Comparison of ENCODE assay signal across 1 cellular context in the genomic region with DNA sequence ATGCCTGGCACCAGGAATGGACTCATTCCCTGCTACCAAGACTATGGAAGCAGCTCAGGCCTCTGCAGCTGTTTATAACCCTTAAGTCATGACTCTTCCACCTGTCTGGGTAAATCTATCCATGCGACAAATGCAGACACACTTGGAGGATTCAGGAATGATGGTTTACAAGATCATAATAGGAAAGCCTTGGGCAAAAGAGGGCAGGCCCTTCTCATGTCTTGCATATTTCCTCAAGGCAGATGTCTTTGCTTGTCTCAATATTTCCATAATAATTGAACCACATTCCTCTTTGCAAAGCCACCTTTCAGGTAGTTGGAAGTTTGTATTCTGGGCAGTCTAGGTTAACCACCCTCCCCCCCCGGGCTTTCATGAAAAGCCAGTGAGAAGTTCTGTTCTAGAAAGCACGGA.
TF ChIP-seq lines count a peak whose summit lies in the region.

No MANE protein-coding gene starts in this region.

TF ChIP-seq in GM12878, 131 proteins besides CTCF, POLR2A, EP300 and RAD21:
- TF ChIP-seq STAT3 (IDR thresholded peaks at IDR 0.05; ENCODE audit: low read depth, low read length) (no peak), RBBP5 (conservative IDR thresholded peaks at IDR 0.05) (no peak), ASH2L (IDR thresholded peaks at IDR 0.05; ENCODE audit: borderline replicate concordance, low read depth) (no peak), NRF1 (conservative IDR thresholded peaks at IDR 0.05; ENCODE audit: low read depth, low read length) (no peak), MYB (IDR thresholded peaks at IDR 0.05; ENCODE audit: borderline replicate concordance, low read depth, low read length) (no peak), TARDBP (IDR thresholded peaks at IDR 0.05; ENCODE audit: borderline replicate concordance) (no peak), RUNX3 (IDR thresholded peaks at IDR 0.05; ENCODE audit: low read length) (no peak), FOXM1 (IDR thresholded peaks at IDR 0.05; ENCODE audit: low read depth, low read length) (no peak), CBX5 (IDR thresholded peaks at IDR 0.05; ENCODE audit: low read depth) (no peak), CBX3 (IDR thresholded peaks at IDR 0.05; ENCODE audit: borderline replicate concordance, low read depth) (no peak), TBL1XR1 (IDR thresholded peaks at IDR 0.05; ENCODE audit: low read depth, low read length) (no peak), RCOR1 (conservative IDR thresholded peaks at IDR 0.05; ENCODE audit: low read depth, low read length) (no peak)
- TF ChIP-seq, protein P1, sequence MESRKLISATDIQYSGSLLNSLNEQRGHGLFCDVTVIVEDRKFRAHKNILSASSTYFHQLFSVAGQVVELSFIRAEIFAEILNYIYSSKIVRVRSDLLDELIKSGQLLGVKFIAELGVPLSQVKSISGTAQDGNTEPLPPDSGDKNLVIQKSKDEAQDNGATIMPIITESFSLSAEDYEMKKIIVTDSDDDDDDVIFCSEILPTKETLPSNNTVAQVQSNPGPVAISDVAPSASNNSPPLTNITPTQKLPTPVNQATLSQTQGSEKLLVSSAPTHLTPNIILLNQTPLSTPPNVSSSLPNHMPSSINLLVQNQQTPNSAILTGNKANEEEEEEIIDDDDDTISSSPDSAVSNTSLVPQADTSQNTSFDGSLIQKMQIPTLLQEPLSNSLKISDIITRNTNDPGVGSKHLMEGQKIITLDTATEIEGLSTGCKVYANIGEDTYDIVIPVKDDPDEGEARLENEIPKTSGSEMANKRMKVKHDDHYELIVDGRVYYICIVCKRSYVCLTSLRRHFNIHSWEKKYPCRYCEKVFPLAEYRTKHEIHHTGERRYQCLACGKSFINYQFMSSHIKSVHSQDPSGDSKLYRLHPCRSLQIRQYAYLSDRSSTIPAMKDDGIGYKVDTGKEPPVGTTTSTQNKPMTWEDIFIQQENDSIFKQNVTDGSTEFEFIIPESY (IDR thresholded peaks at IDR 0.05), result no peak
- TF ChIP-seq, protein P2, sequence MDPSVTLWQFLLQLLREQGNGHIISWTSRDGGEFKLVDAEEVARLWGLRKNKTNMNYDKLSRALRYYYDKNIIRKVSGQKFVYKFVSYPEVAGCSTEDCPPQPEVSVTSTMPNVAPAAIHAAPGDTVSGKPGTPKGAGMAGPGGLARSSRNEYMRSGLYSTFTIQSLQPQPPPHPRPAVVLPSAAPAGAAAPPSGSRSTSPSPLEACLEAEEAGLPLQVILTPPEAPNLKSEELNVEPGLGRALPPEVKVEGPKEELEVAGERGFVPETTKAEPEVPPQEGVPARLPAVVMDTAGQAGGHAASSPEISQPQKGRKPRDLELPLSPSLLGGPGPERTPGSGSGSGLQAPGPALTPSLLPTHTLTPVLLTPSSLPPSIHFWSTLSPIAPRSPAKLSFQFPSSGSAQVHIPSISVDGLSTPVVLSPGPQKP (IDR thresholded peaks at IDR 0.05; ENCODE audit: low read depth, low read length), result no peak
- TF ChIP-seq, protein P3, sequence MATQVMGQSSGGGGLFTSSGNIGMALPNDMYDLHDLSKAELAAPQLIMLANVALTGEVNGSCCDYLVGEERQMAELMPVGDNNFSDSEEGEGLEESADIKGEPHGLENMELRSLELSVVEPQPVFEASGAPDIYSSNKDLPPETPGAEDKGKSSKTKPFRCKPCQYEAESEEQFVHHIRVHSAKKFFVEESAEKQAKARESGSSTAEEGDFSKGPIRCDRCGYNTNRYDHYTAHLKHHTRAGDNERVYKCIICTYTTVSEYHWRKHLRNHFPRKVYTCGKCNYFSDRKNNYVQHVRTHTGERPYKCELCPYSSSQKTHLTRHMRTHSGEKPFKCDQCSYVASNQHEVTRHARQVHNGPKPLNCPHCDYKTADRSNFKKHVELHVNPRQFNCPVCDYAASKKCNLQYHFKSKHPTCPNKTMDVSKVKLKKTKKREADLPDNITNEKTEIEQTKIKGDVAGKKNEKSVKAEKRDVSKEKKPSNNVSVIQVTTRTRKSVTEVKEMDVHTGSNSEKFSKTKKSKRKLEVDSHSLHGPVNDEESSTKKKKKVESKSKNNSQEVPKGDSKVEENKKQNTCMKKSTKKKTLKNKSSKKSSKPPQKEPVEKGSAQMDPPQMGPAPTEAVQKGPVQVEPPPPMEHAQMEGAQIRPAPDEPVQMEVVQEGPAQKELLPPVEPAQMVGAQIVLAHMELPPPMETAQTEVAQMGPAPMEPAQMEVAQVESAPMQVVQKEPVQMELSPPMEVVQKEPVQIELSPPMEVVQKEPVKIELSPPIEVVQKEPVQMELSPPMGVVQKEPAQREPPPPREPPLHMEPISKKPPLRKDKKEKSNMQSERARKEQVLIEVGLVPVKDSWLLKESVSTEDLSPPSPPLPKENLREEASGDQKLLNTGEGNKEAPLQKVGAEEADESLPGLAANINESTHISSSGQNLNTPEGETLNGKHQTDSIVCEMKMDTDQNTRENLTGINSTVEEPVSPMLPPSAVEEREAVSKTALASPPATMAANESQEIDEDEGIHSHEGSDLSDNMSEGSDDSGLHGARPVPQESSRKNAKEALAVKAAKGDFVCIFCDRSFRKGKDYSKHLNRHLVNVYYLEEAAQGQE (IDR thresholded peaks at IDR 0.05; ENCODE audit: low read depth, low read length), result no peak
- TF ChIP-seq, protein P4, sequence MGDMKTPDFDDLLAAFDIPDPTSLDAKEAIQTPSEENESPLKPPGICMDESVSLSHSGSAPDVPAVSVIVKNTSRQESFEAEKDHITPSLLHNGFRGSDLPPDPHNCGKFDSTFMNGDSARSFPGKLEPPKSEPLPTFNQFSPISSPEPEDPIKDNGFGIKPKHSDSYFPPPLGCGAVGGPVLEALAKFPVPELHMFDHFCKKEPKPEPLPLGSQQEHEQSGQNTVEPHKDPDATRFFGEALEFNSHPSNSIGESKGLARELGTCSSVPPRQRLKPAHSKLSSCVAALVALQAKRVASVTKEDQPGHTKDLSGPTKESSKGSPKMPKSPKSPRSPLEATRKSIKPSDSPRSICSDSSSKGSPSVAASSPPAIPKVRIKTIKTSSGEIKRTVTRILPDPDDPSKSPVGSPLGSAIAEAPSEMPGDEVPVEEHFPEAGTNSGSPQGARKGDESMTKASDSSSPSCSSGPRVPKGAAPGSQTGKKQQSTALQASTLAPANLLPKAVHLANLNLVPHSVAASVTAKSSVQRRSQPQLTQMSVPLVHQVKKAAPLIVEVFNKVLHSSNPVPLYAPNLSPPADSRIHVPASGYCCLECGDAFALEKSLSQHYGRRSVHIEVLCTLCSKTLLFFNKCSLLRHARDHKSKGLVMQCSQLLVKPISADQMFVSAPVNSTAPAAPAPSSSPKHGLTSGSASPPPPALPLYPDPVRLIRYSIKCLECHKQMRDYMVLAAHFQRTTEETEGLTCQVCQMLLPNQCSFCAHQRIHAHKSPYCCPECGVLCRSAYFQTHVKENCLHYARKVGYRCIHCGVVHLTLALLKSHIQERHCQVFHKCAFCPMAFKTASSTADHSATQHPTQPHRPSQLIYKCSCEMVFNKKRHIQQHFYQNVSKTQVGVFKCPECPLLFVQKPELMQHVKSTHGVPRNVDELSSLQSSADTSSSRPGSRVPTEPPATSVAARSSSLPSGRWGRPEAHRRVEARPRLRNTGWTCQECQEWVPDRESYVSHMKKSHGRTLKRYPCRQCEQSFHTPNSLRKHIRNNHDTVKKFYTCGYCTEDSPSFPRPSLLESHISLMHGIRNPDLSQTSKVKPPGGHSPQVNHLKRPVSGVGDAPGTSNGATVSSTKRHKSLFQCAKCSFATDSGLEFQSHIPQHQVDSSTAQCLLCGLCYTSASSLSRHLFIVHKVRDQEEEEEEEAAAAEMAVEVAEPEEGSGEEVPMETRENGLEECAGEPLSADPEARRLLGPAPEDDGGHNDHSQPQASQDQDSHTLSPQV (IDR thresholded peaks at IDR 0.05), result no peak
